ENCODE assay signal across 9 cellular contexts in genomic region chr2:85785027-85785822, GRCh38. TPM values are rescaled to one million over a fixed set of nuclear protein-coding genes. Genes with fewer than 3 reads are reported as not detected.
DNase-seq lines count a peak whose midpoint lies in the region; ATAC-seq lines count a peak whose summit lies in the region.
"Had no signal": no experiment of that assay in that cellular context is flagged by ENCODE, and none has a peak within 500 bp of the region (broad histone marks: within the 10 kb centered on the region; RNA-seq: fewer than 3 reads in every experiment).

No MANE protein-coding gene starts in this region.

- ATAC-seq in sciatic nerve: peak; percentile 76
- ATAC-seq in HG02678 (IDR thresholded peaks at IDR 0.05; ENCODE audit: unreplicated experiment): no peak

- DNase-seq in EL (peak; percentile 56), RPMI8226 (peak; percentile 25), globus pallidus (ENCODE audit: low spot score) (peak; percentile 74), sciatic nerve (ENCODE audit: low spot score) (peak; percentile 77), DMS153 (lab: John Stamatoyannopoulos, UW) (no peak), NCI-H128 (lab: John Stamatoyannopoulos, UW; ENCODE audit: unreplicated experiment) (no peak), NCI-H1105 (lab: John Stamatoyannopoulos, UW) (no peak)
- DNase-seq: islet precursor cell had no signal

- intact Hi-C loops in sciatic nerve (cut with DNase I): no loop called here

RNA-seq across cellular contexts. Expression of gene ATOH8, which starts 31.4 kb away (rescaled TPM):
- 57.2 TPM for total RNA-seq in sciatic nerve

Comparison
In these comparisons a context has a peak if more than half of its experiments do, and no peak if none do; other contexts are left out.
1. DNase-seq: peak in EL (single experiment), RPMI8226 (single experiment), globus pallidus (single experiment) and sciatic nerve (single experiment); none in DMS153 (single experiment), NCI-H128 (single experiment) and NCI-H1105 (single experiment).